ENCODE assay signal across 30 cellular contexts in the genomic region with DNA sequence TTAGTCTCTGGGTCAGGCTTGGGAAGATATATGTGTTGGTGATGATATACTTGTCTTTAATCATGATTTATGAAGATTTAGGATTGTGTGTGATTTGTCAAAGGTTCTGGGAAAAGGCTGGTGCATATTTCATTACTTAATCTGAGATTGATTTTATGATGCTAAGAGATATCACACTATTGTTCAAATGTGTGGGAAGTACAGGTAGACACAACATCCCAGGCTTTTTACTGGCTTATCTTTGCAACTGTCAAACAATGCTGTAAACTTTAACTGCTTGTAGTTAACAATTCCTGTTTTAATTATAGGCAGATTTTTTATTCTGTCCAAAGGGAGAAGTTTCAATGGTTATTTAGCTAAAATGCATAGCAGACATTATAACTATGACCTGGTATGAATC.
"Had no signal": no experiment of that assay in that cellular context is flagged by ENCODE, and none has a peak within 500 bp of the region (broad histone marks: within the 10 kb centered on the region; RNA-seq: fewer than 3 reads in every experiment).

No MANE protein-coding gene starts in this region.

- DNase-seq: activated CD4-positive, alpha-beta memory T cell treated with anti-CD3 and anti-CD28 coated beads for 36 hours; activated CD4-positive, alpha-beta T cell treated with anti-CD3 and anti-CD28 coated beads, Interleukin-2, amount 50 U/mL, for 1 hour; activated CD8-positive, alpha-beta memory T cell treated with anti-CD3 and anti-CD28 coated beads, Interleukin-2, amount 50 U/mL, for 4 hours; activated gamma-delta T cell treated with Interleukin-2 at 50 U/mL for 16 hours; activated naive CD4-positive, alpha-beta T cell treated with anti-CD3 and anti-CD28 coated beads for 36 hours; activated T-cell treated with anti-CD3 and anti-CD28 coated beads for 4 hours; activated T-cell treated with anti-CD3 and anti-CD28 coated beads, Interleukin-2, amount 50 U/mL, for 4 hours; adrenal gland; body of pancreas; Kasumi-1; KG1; MG63; MV-4-11; NCI-H1092; NCI-H1436 treated with DMSO at 0.1 percent for 48 hours; NCI-H1694 treated with DMSO at 0.1 percent for 48 hours; NCI-H2029; NCI-H345; NCI-H524 treated with DMSO at 0.1 percent for 48 hours; NCI-H748 treated with DMSO at 0.1 percent for 48 hours; NK-92 treated with Interleukin-12 subunit alpha and Interleukin-12 subunit beta, amount 100 ng/mL, for 24 hours; PC-3; Peyer's patch; RPMI8226; SIG-M5; T1000; WERI-Rb-1 had no signal

- H3K27me3 Mint-ChIP-seq: activated CD4-positive, alpha-beta memory T cell treated with anti-CD3 and anti-CD28 coated beads for 36 hours had no signal

- H3K4me3 ChIP-seq: adrenal gland, body of pancreas, breast epithelium, MG63, Peyer's patch had no signal

- H3K4me1 ChIP-seq: body of pancreas, breast epithelium, Peyer's patch had no signal

- H3K27me3 ChIP-seq: adrenal gland, body of pancreas, breast epithelium, MG63, Peyer's patch had no signal

- H3K36me3 ChIP-seq: adrenal gland, breast epithelium, MG63, Peyer's patch had no signal

- H3K4me3 Mint-ChIP-seq: activated CD4-positive, alpha-beta memory T cell treated with anti-CD3 and anti-CD28 coated beads for 36 hours; activated naive CD4-positive, alpha-beta T cell treated with anti-CD3 and anti-CD28 coated beads for 36 hours; activated T-cell treated with anti-CD3 and anti-CD28 coated beads, Interleukin-2, amount 50 U/mL, for 4 hours; activated T-helper 1 cell treated with anti-CD3 and anti-CD28 coated beads, Interleukin-12 subunit alpha, Interleukin-12 subunit beta, Interleukin-2, Interleukin-4 antibody, amounts not matched to agents 30 ng/mL and 10 ng/mL and 1 ng/mL, durations not matched to agents 14 hours and 24 hours and 36 hours had no signal

- H3K9me3 ChIP-seq: adrenal gland, body of pancreas, breast epithelium, Peyer's patch had no signal

- H3K9me3 Mint-ChIP-seq: activated CD4-positive, alpha-beta memory T cell treated with anti-CD3 and anti-CD28 coated beads for 36 hours; activated naive CD4-positive, alpha-beta T cell treated with anti-CD3 and anti-CD28 coated beads for 36 hours; activated naive CD4-positive, alpha-beta T cell treated with anti-CD3 and anti-CD28 coated beads, Interleukin-2, amount 50 U/mL, for 72 hours; activated T-cell treated with anti-CD3 and anti-CD28 coated beads, Interleukin-2, amount 50 U/mL, for 4 hours; activated T-helper 1 cell treated with anti-CD3 and anti-CD28 coated beads, Interleukin-12 subunit alpha, Interleukin-12 subunit beta, Interleukin-2, Interleukin-4 antibody, amounts not matched to agents 30 ng/mL and 10 ng/mL and 1 ng/mL, durations not matched to agents 14 hours and 24 hours and 36 hours had no signal

- ATAC-seq: activated naive CD4-positive, alpha-beta T cell treated with anti-CD3 and anti-CD28 coated beads, Interleukin-2, amount 50 U/mL, for 72 hours; activated T-cell treated with anti-CD3 and anti-CD28 coated beads, Interleukin-2, amount 50 U/mL, for 4 hours; body of pancreas; PC-3 had no signal

- H3K27ac Mint-ChIP-seq: activated CD4-positive, alpha-beta memory T cell treated with anti-CD3 and anti-CD28 coated beads for 36 hours; activated naive CD4-positive, alpha-beta T cell treated with anti-CD3 and anti-CD28 coated beads for 36 hours; activated naive CD4-positive, alpha-beta T cell treated with anti-CD3 and anti-CD28 coated beads, Interleukin-2, amount 50 U/mL, for 72 hours; activated T-helper 1 cell treated with anti-CD3 and anti-CD28 coated beads, Interleukin-12 subunit alpha, Interleukin-12 subunit beta, Interleukin-2, Interleukin-4 antibody, amounts not matched to agents 30 ng/mL and 10 ng/mL and 1 ng/mL, durations not matched to agents 14 hours and 24 hours and 36 hours had no signal

- H3K36me3 Mint-ChIP-seq: activated CD4-positive, alpha-beta memory T cell treated with anti-CD3 and anti-CD28 coated beads for 36 hours; activated naive CD4-positive, alpha-beta T cell treated with anti-CD3 and anti-CD28 coated beads, Interleukin-2, amount 50 U/mL, for 72 hours had no signal

- H3K27ac ChIP-seq: adrenal gland, breast epithelium, Peyer's patch, WERI-Rb-1 had no signal
